18 cellular contexts compared by ENCODE assay signal in the genomic region with DNA sequence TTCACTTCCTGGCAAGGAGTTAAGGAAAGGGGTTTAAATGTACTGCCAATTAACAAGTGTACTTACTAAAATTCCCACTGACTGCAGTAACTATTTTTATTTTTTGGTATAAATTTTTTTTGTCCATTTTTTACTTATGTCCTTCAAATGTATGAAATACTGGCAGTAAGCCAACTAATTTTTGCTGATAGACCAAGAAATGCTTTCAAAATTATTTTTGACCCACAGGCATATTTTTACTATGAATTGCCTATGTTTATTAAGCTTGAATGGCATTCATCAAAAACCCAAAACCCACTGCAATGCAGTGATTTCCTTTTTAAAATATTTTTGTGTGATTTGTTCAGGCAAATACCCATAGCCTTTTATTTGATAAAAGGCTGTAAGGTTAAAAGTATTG.
DNase-seq lines count a peak whose midpoint lies in the region; ATAC-seq and TF ChIP-seq lines count a peak whose summit lies in the region.
"Had no signal": no experiment of that assay in that cellular context is flagged by ENCODE, and none has a peak within 500 bp of the region (broad histone marks: within the 10 kb centered on the region; RNA-seq: fewer than 3 reads in every experiment).

No MANE protein-coding gene starts in this region.

- no peak for TF ChIP-seq CTCF in IMR-90 (conservative IDR thresholded peaks at IDR 0.05; ENCODE audit: low read depth, low read length)
- TF ChIP-seq CTCF in cardiac fibroblast (IDR thresholded peaks at IDR 0.05; ENCODE audit: low read depth, low read length): no peak
- no peak for TF ChIP-seq CTCF in breast epithelium (IDR thresholded peaks at IDR 0.05)
- TF ChIP-seq CTCF in thyroid gland (IDR thresholded peaks at IDR 0.05): no peak

- in situ Hi-C loops in IMR-90 (cut with MboI; ENCODE audit: low sequenced_read_pairs): no loop called here

- H3K9me1 ChIP-seq in IMR-90 (ENCODE audit: insufficient read depth, low read length): no peaks in the 10 kb centered on the region

- ATAC-seq in IMR-90 (ENCODE audit: low read depth) (no peak), HG03139 (IDR thresholded peaks at IDR 0.05; ENCODE audit: unreplicated experiment) (no peak), GM21528 (IDR thresholded peaks at IDR 0.05; ENCODE audit: low FRiP score, unreplicated experiment) (no peak)
- ATAC-seq: HCT116, Right ventricle myocardium inferior had no signal

- H3K27me3 ChIP-seq in IMR-90 (ENCODE audit: control insufficient read depth, insufficient read depth, low read length) (no peaks in the 10 kb centered on the region), breast epithelium (no peaks in the 10 kb centered on the region), thyroid gland (no peaks in the 10 kb centered on the region)
- H3K27me3 ChIP-seq: MG63 had no signal

- H3K9me3 ChIP-seq in IMR-90 (ENCODE audit: control insufficient read depth, insufficient read depth, low read length): no peaks in the 10 kb centered on the region
- no peaks in the 10 kb centered on the region for H3K9me3 ChIP-seq in breast epithelium
- H3K9me3 ChIP-seq in thyroid gland: no peaks in the 10 kb centered on the region
- H3K9me3 ChIP-seq: MG63 had no signal

- H2BK20ac ChIP-seq in IMR-90 (ENCODE audit: low read depth, low read length): no peak overlapping the region

- POLR2A ChIA-PET in IMR-90 (lab: Charles Lee; ENCODE audit: unreplicated experiment): no interaction called here

- no peak overlapping the region for H3K56ac ChIP-seq in IMR-90 (ENCODE audit: extremely low read depth, insufficient read depth, low read length)

- H3K4me3 ChIP-seq in IMR-90 (ENCODE audit: insufficient read depth, low read depth, low read length) (no peak overlapping the region), cardiac fibroblast (replicated peaks in 1 of 2; ENCODE audit: low read depth in 2 of 2, low read length in 2 of 2) (no peak overlapping the region), breast epithelium (no peak overlapping the region), thyroid gland (replicated peaks in 1 of 3) (no peak overlapping the region)
- H3K4me3 ChIP-seq: MG63, PC-9 had no signal

- dilution Hi-C loops in IMR-90 (cut with HindIII; ENCODE audit: low sequenced_read_pairs, unreplicated experiment): no loop called here

- BruUV-seq in IMR-90 (replicated peaks; lab: Mats Ljungman, UMichigan): no TSS peak

- no peak overlapping the region for H2AK5ac ChIP-seq in IMR-90 (ENCODE audit: low read depth, low read length)

- no peak for TF ChIP-seq POLR2A in IMR-90 (IDR thresholded peaks at IDR 0.05; ENCODE audit: low read depth, low read length)
- TF ChIP-seq POLR2A in breast epithelium (IDR thresholded peaks at IDR 0.05): no peak
- no peak for TF ChIP-seq POLR2A in thyroid gland (IDR thresholded peaks at IDR 0.05)

- H3K4me2 ChIP-seq in IMR-90 (ENCODE audit: low read depth, low read length): no peak overlapping the region
- H3K4me2 ChIP-seq: PC-9 had no signal

- intact Hi-C loops in IMR-90 (cut with micrococcal nuclease): no loop called here
- intact Hi-C loops in breast epithelium (cut with DNase I; ENCODE audit: low total_unique reads): no loop called here
- intact Hi-C loops in thyroid gland (cut with DNase I): no loop called here

- no peak overlapping the region for H4K5ac ChIP-seq in IMR-90 (ENCODE audit: low read depth, low read length)

- H4K91ac ChIP-seq in IMR-90 (ENCODE audit: insufficient read depth, low read depth, low read length): no peak overlapping the region

- no peak overlapping the region for H3K14ac ChIP-seq in IMR-90 (replicated peaks; ENCODE audit: low read depth, low read length)

- no peak overlapping the region for H2BK5ac ChIP-seq in IMR-90 (ENCODE audit: low read depth, low read length, poor library complexity, severe bottlenecking)

- no peak overlapping the region for H4K8ac ChIP-seq in IMR-90 (ENCODE audit: low read depth in 2 of 2, low read length in 2 of 2)

- no peaks in the 10 kb centered on the region for H3K79me1 ChIP-seq in IMR-90 (ENCODE audit: low read depth in 1 of 2, low read length in 2 of 2)

- no peak overlapping the region for H2BK15ac ChIP-seq in IMR-90 (ENCODE audit: low read depth, low read length)

- H3K23ac ChIP-seq in IMR-90 (ENCODE audit: low read depth, low read length): no peak overlapping the region

- no peak for TF ChIP-seq RAD21 in IMR-90 (IDR thresholded peaks at IDR 0.05; ENCODE audit: low read length)

- H2BK120ac ChIP-seq in IMR-90 (ENCODE audit: low read depth, low read length): no peak overlapping the region

- H3K4ac ChIP-seq in IMR-90 (ENCODE audit: low read depth, low read length): no peak overlapping the region

- no peak overlapping the region for H3K9ac ChIP-seq in IMR-90 (ENCODE audit: low read depth, low read length)

- DNase-seq in EH (ENCODE audit: low read depth): peak; percentile 52
- DNase-seq in IMR-90: peak; percentile 5
- peak; percentile 6 to 34 for DNase-seq in cardiac fibroblast (ENCODE audit: low read depth in 2 of 2)
- peak; percentile 42 for DNase-seq in iris pigment epithelial cell (ENCODE audit: low read depth)
- DNase-seq in breast epithelium (ENCODE audit: low spot score in 2 of 2): no peak
- no peak for DNase-seq in thyroid gland
- DNase-seq: ACHN, DMS 273 treated with DMSO at 0.1 percent for 48 hours, KG1, MG63, NCI-H1105, NCI-H187, NCI-H446, PC-9 had no signal

- H3K36me3 ChIP-seq in IMR-90 (ENCODE audit: control insufficient read depth, insufficient read depth, low read length) (peaks cover 3% of the 10 kb centered on the region; the same call in 1 of the 2 replicates), breast epithelium (peaks cover 3% of the 10 kb centered on the region), thyroid gland (peaks cover 10 to 11% of the 10 kb centered on the region in 2 donors)
- H3K36me3 ChIP-seq: MG63 had no signal

- no peak overlapping the region for H2AFZ ChIP-seq in IMR-90 (replicated peaks; ENCODE audit: low read length, poor library complexity)
- H2AFZ ChIP-seq: PC-9 had no signal

- no peaks in the 10 kb centered on the region for H4K20me1 ChIP-seq in IMR-90 (ENCODE audit: insufficient read depth, low read length)

- no peak overlapping the region for H3K18ac ChIP-seq in IMR-90 (ENCODE audit: low read depth, low read length)

- H3K27ac ChIP-seq in IMR-90 (ENCODE audit: insufficient read depth, low read length) (no peak overlapping the region), breast epithelium (no peak overlapping the region), thyroid gland (no peak overlapping the region)
- H3K27ac ChIP-seq: PC-9 had no signal

- H3K4me1 ChIP-seq in IMR-90 (ENCODE audit: control insufficient read depth, insufficient read depth, low read length) (peaks cover 2% of the 10 kb centered on the region; the same call in 1 of the 2 replicates), breast epithelium (no peaks in the 10 kb centered on the region), thyroid gland (peaks cover 0 to 4% of the 10 kb centered on the region in 2 donors)

- H2AK9ac ChIP-seq in IMR-90 (replicated peaks; ENCODE audit: low read depth, low read length, poor library complexity): no peak overlapping the region

- CTCF ChIA-PET in IMR-90 (lab: Yijun Ruan, JAX): no interaction called here

TF ChIP-seq in IMR-90, 13 proteins besides CTCF, POLR2A, EP300 and RAD21:
- TF ChIP-seq CEBPB (IDR thresholded peaks at IDR 0.05; ENCODE audit: low read depth, low read length) (no peak), MAFK (IDR thresholded peaks at IDR 0.05; ENCODE audit: low read depth, low read length) (no peak), MXI1 (IDR thresholded peaks at IDR 0.05; ENCODE audit: borderline replicate concordance, low read depth, low read length) (no peak), NFE2L2 (IDR thresholded peaks at IDR 0.05; ENCODE audit: low read depth, low read length) (no peak), RFX5 (IDR thresholded peaks at IDR 0.05; ENCODE audit: low read depth, low read length) (no peak), FOS (IDR thresholded peaks at IDR 0.05; ENCODE audit: low read depth, low read length) (no peak), BHLHE40 (IDR thresholded peaks at IDR 0.05; ENCODE audit: low read depth, low read length) (no peak), RCOR1 (IDR thresholded peaks at IDR 0.05; ENCODE audit: insufficient replicate concordance, low read length) (no peak), MAZ (IDR thresholded peaks at IDR 0.05; ENCODE audit: borderline replicate concordance, low read depth, low read length) (no peak)
- TF ChIP-seq, protein P1, sequence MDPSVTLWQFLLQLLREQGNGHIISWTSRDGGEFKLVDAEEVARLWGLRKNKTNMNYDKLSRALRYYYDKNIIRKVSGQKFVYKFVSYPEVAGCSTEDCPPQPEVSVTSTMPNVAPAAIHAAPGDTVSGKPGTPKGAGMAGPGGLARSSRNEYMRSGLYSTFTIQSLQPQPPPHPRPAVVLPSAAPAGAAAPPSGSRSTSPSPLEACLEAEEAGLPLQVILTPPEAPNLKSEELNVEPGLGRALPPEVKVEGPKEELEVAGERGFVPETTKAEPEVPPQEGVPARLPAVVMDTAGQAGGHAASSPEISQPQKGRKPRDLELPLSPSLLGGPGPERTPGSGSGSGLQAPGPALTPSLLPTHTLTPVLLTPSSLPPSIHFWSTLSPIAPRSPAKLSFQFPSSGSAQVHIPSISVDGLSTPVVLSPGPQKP (IDR thresholded peaks at IDR 0.05; ENCODE audit: borderline replicate concordance, low read depth, low read length): no peak
- TF ChIP-seq, protein P2, sequence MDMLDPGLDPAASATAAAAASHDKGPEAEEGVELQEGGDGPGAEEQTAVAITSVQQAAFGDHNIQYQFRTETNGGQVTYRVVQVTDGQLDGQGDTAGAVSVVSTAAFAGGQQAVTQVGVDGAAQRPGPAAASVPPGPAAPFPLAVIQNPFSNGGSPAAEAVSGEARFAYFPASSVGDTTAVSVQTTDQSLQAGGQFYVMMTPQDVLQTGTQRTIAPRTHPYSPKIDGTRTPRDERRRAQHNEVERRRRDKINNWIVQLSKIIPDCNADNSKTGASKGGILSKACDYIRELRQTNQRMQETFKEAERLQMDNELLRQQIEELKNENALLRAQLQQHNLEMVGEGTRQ (IDR thresholded peaks at IDR 0.05; ENCODE audit: low read depth, low read length): no peak

Comparison
In these comparisons a context has a peak if more than half of its experiments do, and no peak if none do; other contexts are left out.
1. DNase-seq: peak in EH (single experiment), IMR-90 (single experiment), cardiac fibroblast (2 of 2) and iris pigment epithelial cell (single experiment); none in breast epithelium (0 of 2) and thyroid gland (0 of 2).